Comparison of ENCODE assay signal across 10 cellular contexts in the genomic region with DNA sequence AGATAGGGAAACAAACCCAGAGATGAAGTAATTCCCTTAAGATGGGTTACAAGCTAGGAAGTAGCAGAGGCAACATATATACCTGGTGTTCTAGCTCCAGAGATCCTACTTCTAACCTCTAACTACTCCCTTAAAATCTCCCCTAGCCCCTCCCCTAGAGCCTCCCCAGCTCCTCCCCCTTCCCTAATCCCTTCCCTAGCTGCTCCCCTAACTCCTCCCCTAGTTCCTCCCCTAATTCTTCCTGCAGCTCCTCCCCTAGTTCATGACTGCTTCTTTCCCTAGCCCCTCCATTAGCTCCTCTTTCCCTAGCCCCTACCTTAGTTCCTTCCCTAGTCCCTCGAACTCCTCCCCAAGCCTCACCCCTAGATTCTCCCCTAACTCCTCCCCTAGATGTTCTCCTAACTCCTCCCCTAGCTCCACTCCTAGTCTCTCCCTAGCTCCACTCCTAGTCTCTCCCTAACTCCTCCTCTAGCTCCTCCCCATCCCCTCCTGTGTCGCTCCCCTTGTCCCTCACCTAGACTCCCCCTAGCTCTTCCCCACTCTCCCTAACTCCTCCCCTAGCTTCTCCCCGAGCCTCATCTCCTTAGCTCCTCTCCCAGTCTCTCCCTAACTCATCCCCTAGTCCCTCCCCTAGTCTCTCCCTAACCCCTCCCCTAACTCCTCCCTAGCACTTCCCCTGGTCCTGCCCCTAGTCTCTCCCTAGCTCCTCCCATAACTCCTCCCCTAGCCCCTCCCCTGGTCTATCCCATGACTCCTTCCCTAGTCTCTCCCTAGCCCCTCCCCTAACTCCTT.
DNase-seq lines count a peak whose midpoint lies in the region; ATAC-seq, FAIRE-seq and TF ChIP-seq lines count a peak whose summit lies in the region.
"Had no signal": no experiment of that assay in that cellular context is flagged by ENCODE, and none has a peak within 500 bp of the region (broad histone marks: within the 10 kb centered on the region; RNA-seq: fewer than 3 reads in every experiment).

No MANE protein-coding gene starts in this region.

- no peak overlapping the region for H2AFZ ChIP-seq in HepG2 (ENCODE audit: low read length)

- H3K4me2 ChIP-seq in HepG2 (ENCODE audit: low read depth, low read length) = no peak overlapping the region

- H3K9me3 ChIP-seq in HepG2 (ENCODE audit: low read length) = no peaks in the 10 kb centered on the region

- TF ChIP-seq EP300 in HepG2 (IDR thresholded peaks at IDR 0.05; ENCODE audit: low read depth in 2 of 2, low read length in 2 of 2) = no peak
- TF ChIP-seq EP300 in HepG2 (CRISPR knock-in tag; IDR thresholded peaks at IDR 0.05; ENCODE audit: borderline replicate concordance) = no peak

- no peak for TF ChIP-seq RAD21 in HepG2 (CRISPR knock-in tag; IDR thresholded peaks at IDR 0.05)

- H3K79me2 ChIP-seq in HepG2 (ENCODE audit: insufficient read depth, low read length) = no peaks in the 10 kb centered on the region

- H3K36me3 ChIP-seq in HepG2 (replicated peaks in 1 of 2; ENCODE audit: control insufficient read depth in 1 of 2, insufficient read depth in 2 of 2, low read length in 2 of 2) = no peaks in the 10 kb centered on the region; a peak in 1 of 5 replicates
- H3K36me3 ChIP-seq: esophagus squamous epithelium had no signal

- no peak for FAIRE-seq in HepG2 (lab: Jason Lieb, UNC)

- 0 out of 5 replicates have a peak, but pooled peaks cover 0 to 1% of the 10 kb centered on the region in 2 experiments for H3K27me3 ChIP-seq in HepG2 (ENCODE audit: control insufficient read depth in 1 of 2, insufficient read depth in 2 of 2, low read length in 2 of 2)
- H3K27me3 ChIP-seq: esophagus squamous epithelium had no signal

- BruUV-seq in HepG2 (replicated peaks; lab: Mats Ljungman, UMichigan) = no TSS peak

- intact Hi-C loops in HepG2 (cut with micrococcal nuclease; ENCODE audit: unreplicated experiment) = no loop called here

- no peak overlapping the region for H3K4me3 Mint-ChIP-seq in immature natural killer cell
- H3K4me3 Mint-ChIP-seq: activated naive CD4-positive, alpha-beta T cell treated with anti-CD3 and anti-CD28 coated beads, Interleukin-2, amount 50 U/mL, for 24 hours had no signal

- WGBS in HepG2 (ENCODE audit: low lambda C conversion rate) = 72% methylated on average over 3 of the region's 3 CpGs

- no peak for TF ChIP-seq POLR2A in HepG2 (IDR thresholded peaks at IDR 0.05; ENCODE audit: insufficient read depth in 1 of 2, low read depth in 2 of 2, low read length in 2 of 2)

- H3K4me1 Mint-ChIP-seq in immature natural killer cell = no peaks in the 10 kb centered on the region
- H3K4me1 Mint-ChIP-seq: activated naive CD4-positive, alpha-beta T cell treated with anti-CD3 and anti-CD28 coated beads, Interleukin-2, amount 50 U/mL, for 24 hours had no signal

- H3K27ac ChIP-seq in RWPE1 = no peak overlapping the region
- H3K27ac ChIP-seq in HepG2 (ENCODE audit: extremely low read length, insufficient read depth, low read length) = no peak overlapping the region
- H3K27ac ChIP-seq: esophagus squamous epithelium had no signal

- ATAC-seq in HG02623 (IDR thresholded peaks at IDR 0.05; ENCODE audit: unreplicated experiment) = peak; percentile 62
- peak; percentile 87 for ATAC-seq in HepG2

- H3K36me3 Mint-ChIP-seq in immature natural killer cell = peaks cover 14 to 32% (median 25%) of the 10 kb centered on the region in 3 donors

- CTCF ChIA-PET in RWPE1 (lab: Yijun Ruan, JAX) = interaction anchor here (0.6 to 0.7 kb wide), 2 partner anchors 254 to 998 kb away, joined by 3 read pairs; no protein-coding TSS in a partner anchor
- CTCF ChIA-PET in HepG2 (lab: Yijun Ruan, JAX; ENCODE audit: low intra/inter-chr PET ratio, low total read pairs) = no interaction called here

- H3K4me1 ChIP-seq in HepG2 (ENCODE audit: insufficient read depth, low read length) = no peaks in the 10 kb centered on the region
- H3K4me1 ChIP-seq: esophagus squamous epithelium had no signal

- POLR2A ChIA-PET in RWPE1 (lab: Yijun Ruan, JAX; ENCODE audit: low non-redundant PET) = no interaction called here
- POLR2A ChIA-PET in HepG2 (lab: Yijun Ruan, JAX) = no interaction called here

- H3K27me3 Mint-ChIP-seq in immature natural killer cell (ENCODE audit: low read depth in 3 of 3) = peaks cover 1 to 8% (median 4%) of the 10 kb centered on the region in 3 donors
- H3K27me3 Mint-ChIP-seq: activated naive CD4-positive, alpha-beta T cell treated with anti-CD3 and anti-CD28 coated beads, Interleukin-2, amount 50 U/mL, for 24 hours had no signal

- TF ChIP-seq CTCF in RWPE1 (conservative IDR thresholded peaks at IDR 0.05; ENCODE audit: low read depth) = no peak
- no peak for TF ChIP-seq CTCF in HepG2 (CRISPR knock-in tag; IDR thresholded peaks at IDR 0.05)

- H3K9ac ChIP-seq in HepG2 (ENCODE audit: insufficient read depth, low read depth, low read length) = no peak overlapping the region

- in situ Hi-C loops in HepG2 (cut with HindIII; ENCODE audit: extremely low pct_ligation_motif_present, low pct_unique_long_range_greater_than_20kb) = no loop called here

- H3K4me3 ChIP-seq in HepG2 (replicated peaks in 1 of 3; ENCODE audit: insufficient read depth in 1 of 3, low read depth in 2 of 3, low read length in 3 of 3) = no peak overlapping the region
- H3K4me3 ChIP-seq: esophagus squamous epithelium had no signal

- H3K27ac Mint-ChIP-seq in immature natural killer cell = no peak overlapping the region
- H3K27ac Mint-ChIP-seq: activated naive CD4-positive, alpha-beta T cell treated with anti-CD3 and anti-CD28 coated beads, Interleukin-2, amount 50 U/mL, for 24 hours had no signal

- H3K9me3 Mint-ChIP-seq in immature natural killer cell = no peaks in the 10 kb centered on the region
- H3K9me3 Mint-ChIP-seq: activated naive CD4-positive, alpha-beta T cell treated with anti-CD3 and anti-CD28 coated beads, Interleukin-2, amount 50 U/mL, for 24 hours had no signal

- no peaks in the 10 kb centered on the region for H4K20me1 ChIP-seq in HepG2 (ENCODE audit: insufficient read depth, low read length)

- DNase-seq in SKM-1 treated with dmso at 0.1 percent for 144 hours (lab: John Stamatoyannopoulos, UW; ENCODE audit: unreplicated experiment) = peak; percentile 13
- DNase-seq in SKM-1 (lab: John Stamatoyannopoulos, UW; ENCODE audit: unreplicated experiment) = no peak
- DNase-seq in RWPE1 (ENCODE audit: low spot score) = peak; percentile 15
- DNase-seq in HepG2 (ENCODE audit: low spot score) = peak; percentile 18
- no peak for DNase-seq in HK-2 (ENCODE audit: unreplicated experiment)
- DNase-seq in immature natural killer cell = no peak
- DNase-seq in NCI-H2171 (lab: John Stamatoyannopoulos, UW) = no peak
- DNase-seq: esophagus squamous epithelium had no signal

TF ChIP-seq in HepG2, 621 proteins besides CTCF, POLR2A, EP300 and RAD21:
- TF ChIP-seq PCBP2 (optimal IDR thresholded peaks at IDR 0.05; ENCODE audit: low read depth, low read length, poor library complexity, severe bottlenecking) (peak; percentile 90), HNRNPK (IDR thresholded peaks at IDR 0.05; ENCODE audit: low read depth, low read length, poor library complexity, severe bottlenecking) (peak; percentile 51), ZKSCAN1 (IDR thresholded peaks at IDR 0.05; ENCODE audit: low read length) (no peak)
- TF ChIP-seq, protein P1, sequence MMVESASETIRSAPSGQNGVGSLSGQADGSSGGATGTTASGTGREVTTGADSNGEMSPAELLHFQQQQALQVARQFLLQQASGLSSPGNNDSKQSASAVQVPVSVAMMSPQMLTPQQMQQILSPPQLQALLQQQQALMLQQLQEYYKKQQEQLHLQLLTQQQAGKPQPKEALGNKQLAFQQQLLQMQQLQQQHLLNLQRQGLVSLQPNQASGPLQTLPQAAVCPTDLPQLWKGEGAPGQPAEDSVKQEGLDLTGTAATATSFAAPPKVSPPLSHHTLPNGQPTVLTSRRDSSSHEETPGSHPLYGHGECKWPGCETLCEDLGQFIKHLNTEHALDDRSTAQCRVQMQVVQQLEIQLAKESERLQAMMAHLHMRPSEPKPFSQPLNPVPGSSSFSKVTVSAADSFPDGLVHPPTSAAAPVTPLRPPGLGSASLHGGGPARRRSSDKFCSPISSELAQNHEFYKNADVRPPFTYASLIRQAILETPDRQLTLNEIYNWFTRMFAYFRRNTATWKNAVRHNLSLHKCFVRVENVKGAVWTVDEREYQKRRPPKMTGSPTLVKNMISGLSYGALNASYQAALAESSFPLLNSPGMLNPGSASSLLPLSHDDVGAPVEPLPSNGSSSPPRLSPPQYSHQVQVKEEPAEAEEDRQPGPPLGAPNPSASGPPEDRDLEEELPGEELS (CRISPR knock-in tag; IDR thresholded peaks at IDR 0.05) = no peak

Comparison
In these comparisons a context has a peak if more than half of its experiments do, and no peak if none do; other contexts are left out.
1. DNase-seq: peak in SKM-1 treated with dmso at 0.1 percent for 144 hours (single experiment), RWPE1 (single experiment) and HepG2 (single experiment); none in SKM-1 (single experiment), HK-2 (single experiment), immature natural killer cell (0 of 3) and NCI-H2171 (single experiment).